Comparison of ENCODE assay signal across 1 cellular context in the genomic region with DNA sequence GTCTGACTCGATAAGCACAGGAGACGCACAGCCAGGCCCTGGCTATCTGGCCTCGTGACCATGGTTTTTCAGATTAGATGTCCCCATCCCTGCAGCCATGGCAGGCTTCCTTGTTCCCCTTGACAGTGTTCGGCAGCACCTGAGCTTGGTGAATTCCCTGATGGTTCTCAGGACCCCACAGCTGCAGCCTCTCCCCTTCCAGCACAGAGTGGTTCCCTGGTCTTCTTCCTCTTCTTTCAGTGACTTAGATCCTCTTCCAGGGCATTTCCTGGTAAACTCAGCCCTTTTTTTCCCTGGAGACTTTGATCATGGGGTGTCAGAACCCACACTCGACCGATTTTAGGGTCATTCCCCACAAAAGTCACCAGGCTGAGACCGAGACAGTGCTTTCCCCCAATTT.
TF ChIP-seq lines count a peak whose summit lies in the region.

No MANE protein-coding gene starts in this region.

TF ChIP-seq in K562, 482 proteins besides CTCF, POLR2A, EP300 and RAD21:
- TF ChIP-seq HOXB6 (CRISPR knock-in tag; IDR thresholded peaks at IDR 0.05; ENCODE audit: borderline replicate concordance) (no peak), BRD9 (IDR thresholded peaks at IDR 0.05; ENCODE audit: low read depth, partially characterized antibody) (peak; percentile 29), PCBP1 (IDR thresholded peaks at IDR 0.05; ENCODE audit: low read depth, low read length, poor library complexity, severe bottlenecking) (no peak), RCOR1 (IDR thresholded peaks at IDR 0.05; ENCODE audit: borderline replicate concordance in 1 of 2, low read depth in 2 of 2, low read length in 2 of 2) (no peak), CBFA2T3 (IDR thresholded peaks at IDR 0.05) (peak; percentile 38), MED1 (CRISPR knock-in tag; IDR thresholded peaks at IDR 0.05; ENCODE audit: borderline replicate concordance) (no peak), ZSCAN29 (IDR thresholded peaks at IDR 0.05) (no peak), CBFA2T2 (conservative IDR thresholded peaks at IDR 0.05) (0 out of 2 replicates have a peak, but pooled peaks have one; percentile 21)
- TF ChIP-seq, protein P1, sequence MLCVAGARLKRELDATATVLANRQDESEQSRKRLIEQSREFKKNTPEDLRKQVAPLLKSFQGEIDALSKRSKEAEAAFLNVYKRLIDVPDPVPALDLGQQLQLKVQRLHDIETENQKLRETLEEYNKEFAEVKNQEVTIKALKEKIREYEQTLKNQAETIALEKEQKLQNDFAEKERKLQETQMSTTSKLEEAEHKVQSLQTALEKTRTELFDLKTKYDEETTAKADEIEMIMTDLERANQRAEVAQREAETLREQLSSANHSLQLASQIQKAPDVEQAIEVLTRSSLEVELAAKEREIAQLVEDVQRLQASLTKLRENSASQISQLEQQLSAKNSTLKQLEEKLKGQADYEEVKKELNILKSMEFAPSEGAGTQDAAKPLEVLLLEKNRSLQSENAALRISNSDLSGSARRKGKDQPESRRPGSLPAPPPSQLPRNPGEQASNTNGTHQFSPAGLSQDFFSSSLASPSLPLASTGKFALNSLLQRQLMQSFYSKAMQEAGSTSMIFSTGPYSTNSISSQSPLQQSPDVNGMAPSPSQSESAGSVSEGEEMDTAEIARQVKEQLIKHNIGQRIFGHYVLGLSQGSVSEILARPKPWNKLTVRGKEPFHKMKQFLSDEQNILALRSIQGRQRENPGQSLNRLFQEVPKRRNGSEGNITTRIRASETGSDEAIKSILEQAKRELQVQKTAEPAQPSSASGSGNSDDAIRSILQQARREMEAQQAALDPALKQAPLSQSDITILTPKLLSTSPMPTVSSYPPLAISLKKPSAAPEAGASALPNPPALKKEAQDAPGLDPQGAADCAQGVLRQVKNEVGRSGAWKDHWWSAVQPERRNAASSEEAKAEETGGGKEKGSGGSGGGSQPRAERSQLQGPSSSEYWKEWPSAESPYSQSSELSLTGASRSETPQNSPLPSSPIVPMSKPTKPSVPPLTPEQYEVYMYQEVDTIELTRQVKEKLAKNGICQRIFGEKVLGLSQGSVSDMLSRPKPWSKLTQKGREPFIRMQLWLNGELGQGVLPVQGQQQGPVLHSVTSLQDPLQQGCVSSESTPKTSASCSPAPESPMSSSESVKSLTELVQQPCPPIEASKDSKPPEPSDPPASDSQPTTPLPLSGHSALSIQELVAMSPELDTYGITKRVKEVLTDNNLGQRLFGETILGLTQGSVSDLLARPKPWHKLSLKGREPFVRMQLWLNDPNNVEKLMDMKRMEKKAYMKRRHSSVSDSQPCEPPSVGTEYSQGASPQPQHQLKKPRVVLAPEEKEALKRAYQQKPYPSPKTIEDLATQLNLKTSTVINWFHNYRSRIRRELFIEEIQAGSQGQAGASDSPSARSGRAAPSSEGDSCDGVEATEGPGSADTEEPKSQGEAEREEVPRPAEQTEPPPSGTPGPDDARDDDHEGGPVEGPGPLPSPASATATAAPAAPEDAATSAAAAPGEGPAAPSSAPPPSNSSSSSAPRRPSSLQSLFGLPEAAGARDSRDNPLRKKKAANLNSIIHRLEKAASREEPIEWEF (CRISPR knock-in tag; IDR thresholded peaks at IDR 0.05), result no peak
- TF ChIP-seq, protein P2, sequence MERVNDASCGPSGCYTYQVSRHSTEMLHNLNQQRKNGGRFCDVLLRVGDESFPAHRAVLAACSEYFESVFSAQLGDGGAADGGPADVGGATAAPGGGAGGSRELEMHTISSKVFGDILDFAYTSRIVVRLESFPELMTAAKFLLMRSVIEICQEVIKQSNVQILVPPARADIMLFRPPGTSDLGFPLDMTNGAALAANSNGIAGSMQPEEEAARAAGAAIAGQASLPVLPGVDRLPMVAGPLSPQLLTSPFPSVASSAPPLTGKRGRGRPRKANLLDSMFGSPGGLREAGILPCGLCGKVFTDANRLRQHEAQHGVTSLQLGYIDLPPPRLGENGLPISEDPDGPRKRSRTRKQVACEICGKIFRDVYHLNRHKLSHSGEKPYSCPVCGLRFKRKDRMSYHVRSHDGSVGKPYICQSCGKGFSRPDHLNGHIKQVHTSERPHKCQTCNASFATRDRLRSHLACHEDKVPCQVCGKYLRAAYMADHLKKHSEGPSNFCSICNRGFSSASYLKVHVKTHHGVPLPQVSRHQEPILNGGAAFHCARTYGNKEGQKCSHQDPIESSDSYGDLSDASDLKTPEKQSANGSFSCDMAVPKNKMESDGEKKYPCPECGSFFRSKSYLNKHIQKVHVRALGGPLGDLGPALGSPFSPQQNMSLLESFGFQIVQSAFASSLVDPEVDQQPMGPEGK (CRISPR knock-in tag; IDR thresholded peaks at IDR 0.05; ENCODE audit: borderline replicate concordance), result no peak
